Comparison of ENCODE assay signal across 8 cellular contexts in genomic region chr4:141220655-141221605, GRCh38. TPM values are rescaled to one million over a fixed set of nuclear protein-coding genes. Genes with fewer than 3 reads are reported as not detected.
DNase-seq lines count a peak whose midpoint lies in the region; ATAC-seq and TF ChIP-seq lines count a peak whose summit lies in the region.

TSS of gene ZNF330 (plus strand) at chr4:141220895. CDS start at chr4:141222372, 1,477 bp downstream.

- H3K9me3 ChIP-seq in HUES64 (ENCODE audit: insufficient read depth, low read depth, low read length) (no peaks in the 10 kb centered on the region), muscle layer of colon (ENCODE audit: low read length) (no peaks in the 10 kb centered on the region)

- no peaks in the 10 kb centered on the region for H3K27me3 ChIP-seq in HUES64 (ENCODE audit: insufficient read depth, low read length)
- H3K27me3 ChIP-seq in muscle layer of colon (ENCODE audit: control insufficient read depth in 1 of 2, insufficient read depth in 2 of 2, low read length in 2 of 2) = no peaks in the 10 kb centered on the region

- H3K36me3 ChIP-seq in HUES64 (ENCODE audit: insufficient read depth, low read length) = peaks cover 37% of the 10 kb centered on the region
- peaks cover 14% of the 10 kb centered on the region for H3K36me3 ChIP-seq in muscle layer of colon (ENCODE audit: insufficient read depth, low read length)

- WGBS in HUES64 = under 1% methylated on average over 56 of the region's 56 CpGs

- H3K4me1 ChIP-seq in HUES64 (ENCODE audit: insufficient read depth, low read length) (peaks cover 14% of the 10 kb centered on the region), muscle layer of colon (ENCODE audit: insufficient read depth, low read length) (peaks cover 17% of the 10 kb centered on the region)

- peak within 1 kb of the TSS; percentile 16; the same call in 1 of the 2 replicates for H3K27ac ChIP-seq in HUES64 (ENCODE audit: low read depth, low read length)
- H3K27ac ChIP-seq in muscle layer of colon (ENCODE audit: low read depth, low read length) = peak within 1 kb of the TSS; percentile 98

- peak; percentile 86 for ATAC-seq in GM21447 (IDR thresholded peaks at IDR 0.05; ENCODE audit: unreplicated experiment)
- ATAC-seq in esophagus mucosa = peak; percentile 98

- H3K9ac ChIP-seq in HUES64 (ENCODE audit: low read depth, low read length) (peak within 1 kb of the TSS; percentile 73), muscle layer of colon (ENCODE audit: low read length) (peak within 1 kb of the TSS; percentile 91)

- DNase-seq in DMS53 (lab: John Stamatoyannopoulos, UW) = peak; percentile 90
- peak; percentile 95 to 97 for DNase-seq in activated T-cell treated with anti-CD3 and anti-CD28 coated beads, Interleukin-2, amount 50 U/mL, for 48 hours
- DNase-seq in stimulated activated CD8-positive, alpha-beta memory T cell treated with anti-CD3 and anti-CD28 coated beads, Interleukin-7, amount 100 ng/mL, for 24 hours (ENCODE audit: low read depth) = peak; percentile 84

- H3K4me3 ChIP-seq in HUES64 (ENCODE audit: low read length) (peak within 1 kb of the TSS; percentile 95), muscle layer of colon (ENCODE audit: low read depth in 1 of 2, low read length in 2 of 2) (peak within 1 kb of the TSS; percentile 93 to 98)

TF ChIP-seq in PFSK-1, 5 proteins besides CTCF, POLR2A, EP300 and RAD21:
- TF ChIP-seq FOXP2 (optimal IDR thresholded peaks at IDR 0.05; ENCODE audit: borderline replicate concordance, extremely low read depth, extremely low read length, insufficient read depth) (no peak), TAF1 (IDR thresholded peaks at IDR 0.05; ENCODE audit: borderline replicate concordance, insufficient read depth, low read length) (peak; percentile 85; the same call in 1 of the 2 replicates), SIN3A (IDR thresholded peaks at IDR 0.05; ENCODE audit: borderline replicate concordance, insufficient read depth, low read length) (0 out of 2 replicates have a peak, but pooled peaks have one; percentile 22), POLR2AphosphoS5 (IDR thresholded peaks at IDR 0.05; ENCODE audit: low read depth, low read length) (peak; percentile 81), REST (IDR thresholded peaks at IDR 0.05; ENCODE audit: insufficient read depth in 1 of 2, low read depth in 2 of 2, low read length in 2 of 2) (0 out of 4 replicates have a peak, but pooled peaks have one; percentile 5 to 12)

RNA-seq across cellular contexts. Expression of gene ZNF330, which starts in this region (rescaled TPM):
- polyA plus RNA-seq in HUES64 (2013, experiment 1 of 2) = 17.1 TPM
- polyA plus RNA-seq in HUES64 (2013, experiment 2 of 2) = 28.3 TPM
- 22.5 TPM for polyA plus RNA-seq in PFSK-1 (2012; ENCODE audit: insufficient read length, low read depth)
- 18.9 TPM for total RNA-seq in esophagus mucosa

Comparison
In these comparisons a context has a peak if more than half of its experiments do, and no peak if none do; other contexts are left out.
1. Peak in every context shown above with its lines: DNase-seq, ATAC-seq, H3K4me3 ChIP-seq and H3K27ac ChIP-seq.